In the genomic region with DNA sequence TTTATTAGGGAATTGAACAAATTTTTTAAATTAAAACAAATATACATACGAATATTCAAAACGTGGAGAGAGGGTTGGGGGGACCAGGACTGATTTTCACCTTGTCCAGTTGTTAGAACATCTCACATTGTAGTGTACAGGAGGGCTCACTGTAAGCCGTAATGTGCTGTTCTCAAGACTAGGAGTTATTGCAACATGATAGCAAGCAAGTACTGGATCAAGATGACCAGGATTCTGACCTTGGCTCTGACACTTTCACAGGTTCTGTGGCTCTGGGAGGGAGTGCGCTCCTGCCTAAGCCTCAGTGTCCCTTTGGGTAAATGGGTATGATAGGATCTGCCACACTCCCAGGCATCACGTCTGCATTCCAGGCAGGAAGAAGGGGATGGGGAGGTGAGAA, we compare ENCODE assay signal across 22 cellular contexts. TPM values are rescaled to one million over a fixed set of nuclear protein-coding genes. Genes with fewer than 3 reads are reported as not detected.
"Had no signal": no experiment of that assay in that cellular context is flagged by ENCODE, and none has a peak within 500 bp of the region (broad histone marks: within the 10 kb centered on the region; RNA-seq: fewer than 3 reads in every experiment).

No MANE protein-coding gene starts in this region.

- H3K9ac ChIP-seq: neural progenitor cell, parathyroid adenoma had no signal

- H3K79me2 ChIP-seq: parathyroid adenoma had no signal

- H3K4me3 ChIP-seq: body of pancreas, neural progenitor cell, thyroid gland had no signal

- H3K9me3 ChIP-seq: body of pancreas, esophagus squamous epithelium, thyroid gland, upper lobe of right lung had no signal

- H3K36me3 ChIP-seq: esophagus squamous epithelium, neural progenitor cell, stomach, thyroid gland, upper lobe of right lung had no signal

- H2AFZ ChIP-seq: neural progenitor cell, parathyroid adenoma had no signal

- DNase-seq: activated CD4-positive, alpha-beta T cell treated with anti-CD3 and anti-CD28 coated beads for 36 hours; activated CD4-positive, CD25-positive, alpha-beta regulatory T cell; activated naive CD4-positive, alpha-beta T cell; activated T-cell treated with anti-CD3 and anti-CD28 coated beads for 4 hours; activated T-cell treated with anti-CD3 and anti-CD28 coated beads, Interleukin-2, amount 50 U/mL, for 72 hours; cortex of kidney; esophagus squamous epithelium; glutamatergic neuron; naive thymus-derived CD8-positive, alpha-beta T cell; small intestine; stimulated activated CD4-positive, alpha-beta T cell treated with anti-CD3 and anti-CD28 coated beads, Interleukin-4, amount 100 ng/mL, for 24 hours; stomach; thyroid gland; upper lobe of right lung had no signal

- ATAC-seq: activated CD4-positive, alpha-beta T cell treated with anti-CD3 and anti-CD28 coated beads for 36 hours; activated naive CD4-positive, alpha-beta T cell treated with anti-CD3 and anti-CD28 coated beads, Interleukin-2, amount 50 U/mL, for 72 hours; activated T-cell treated with anti-CD3 and anti-CD28 coated beads, Interleukin-2, amount 50 U/mL, for 72 hours; left colon; naive thymus-derived CD8-positive, alpha-beta T cell; stimulated activated effector memory CD8-positive, alpha-beta T cell treated with anti-CD3 and anti-CD28 coated beads, Interleukin-12 subunit alpha, Interleukin-12 subunit beta, amount 100 ng/mL, for 72 hours had no signal

- H3K27me3 ChIP-seq: body of pancreas, neural progenitor cell, stomach, thyroid gland, upper lobe of right lung had no signal

- H3K27ac ChIP-seq: body of pancreas, neural progenitor cell, parathyroid adenoma, thyroid gland had no signal

- H3K4me1 ChIP-seq: body of pancreas, parathyroid adenoma, upper lobe of right lung had no signal

- H3K4me2 ChIP-seq: neural progenitor cell had no signal

RNA-seq across cellular contexts. Expression of a gene that starts 59.0 kb away (rescaled TPM):
- total RNA-seq: naive thymus-derived CD8-positive, alpha-beta T cell; pulmonary artery endothelial cell; T-helper 1 cell treated with Interleukin-12 subunit alpha and Interleukin-12 subunit beta and Interleukin-4 antibody, amounts not matched to agents 30 ng/mL and 1 ng/mL, for 36 hours had no signal
- polyA plus RNA-seq: naive thymus-derived CD8-positive, alpha-beta T cell had no signal
